ENCODE assay signal across 15 cellular contexts in the genomic region with DNA sequence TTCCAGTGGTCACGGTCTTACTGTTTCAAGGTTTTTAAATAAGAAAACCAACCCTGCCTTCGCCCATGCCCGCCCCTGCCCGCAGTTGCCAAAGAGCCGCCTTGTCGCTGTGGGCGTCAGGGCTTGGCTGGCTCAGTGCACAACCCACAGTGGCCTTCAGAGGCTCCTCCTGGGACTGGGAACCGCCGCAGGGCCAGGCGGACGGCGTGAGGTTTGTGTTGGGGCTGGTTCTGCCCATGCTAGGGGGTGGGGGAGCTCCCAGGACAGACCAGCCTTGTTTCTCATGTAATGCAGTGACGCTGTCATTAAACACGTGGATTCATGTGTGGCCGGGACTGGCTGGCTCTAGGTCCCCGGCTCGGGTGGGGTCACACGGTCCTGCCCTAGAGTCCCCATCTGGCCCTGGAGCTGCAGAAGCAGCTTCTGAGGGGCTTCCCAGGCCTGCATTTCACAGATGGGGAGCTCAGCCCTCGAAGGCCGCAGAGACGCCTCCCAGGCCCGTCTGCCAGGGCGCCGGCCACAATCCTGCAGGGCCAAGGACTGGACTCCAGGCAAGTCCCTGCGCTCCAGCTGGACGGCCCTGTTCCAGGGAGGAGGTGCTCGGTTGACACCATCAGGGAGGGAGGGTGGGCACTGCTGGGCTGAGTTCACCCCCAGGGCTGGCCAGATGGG. TPM values are rescaled to one million over a fixed set of nuclear protein-coding genes. Genes with fewer than 3 reads are reported as not detected.
A peak's percentile ranks its signal among the peaks of the same experiment; 100 is the strongest.
DNase-seq lines count a peak whose midpoint lies in the region; ATAC-seq, FAIRE-seq and TF ChIP-seq lines count a peak whose summit lies in the region.
"Had no signal": no experiment of that assay in that cellular context is flagged by ENCODE, and none has a peak within 500 bp of the region (broad histone marks: within the 10 kb centered on the region; RNA-seq: fewer than 3 reads in every experiment).

No MANE protein-coding gene starts in this region.

- POLR2A ChIA-PET in GM12878 (lab: Charles Lee) = interaction anchor here (0.6 kb wide), 1 partner anchor 16 kb away, joined by 5 read pairs; no protein-coding TSS in a partner anchor
- POLR2A ChIA-PET in WTC11 (lab: Charles Lee) = no interaction called here

- H3K4me1 ChIP-seq in GM12878 (ENCODE audit: control insufficient read depth, insufficient read depth, low read length) (no peaks in the 10 kb centered on the region), left ventricle myocardium inferior (peaks cover 8% of the 10 kb centered on the region)
- H3K4me1 ChIP-seq: ascending aorta had no signal

- no peaks in the 10 kb centered on the region for H3K27me3 ChIP-seq in GM12878 (replicated peaks in 1 of 2; ENCODE audit: control insufficient read depth in 2 of 2, insufficient read depth in 2 of 2, low read length in 1 of 2)
- H3K27me3 ChIP-seq in left ventricle myocardium inferior (ENCODE audit: low read depth) = no peaks in the 10 kb centered on the region
- H3K27me3 ChIP-seq: ascending aorta had no signal

- H3K4me3 Mint-ChIP-seq in WTC11 = no peak overlapping the region
- H3K4me3 Mint-ChIP-seq in stimulated activated naive CD8-positive, alpha-beta T cell treated with anti-CD3 and anti-CD28 coated beads, Interleukin-15, amount 100 ng/mL, for 72 hours = no peak overlapping the region
- H3K4me3 Mint-ChIP-seq: CD14-positive monocyte; naive thymus-derived CD8-positive, alpha-beta T cell had no signal

- H3K27me3 Mint-ChIP-seq in WTC11 (ENCODE audit: low read depth) = no peaks in the 10 kb centered on the region
- H3K27me3 Mint-ChIP-seq in stimulated activated naive CD8-positive, alpha-beta T cell treated with anti-CD3 and anti-CD28 coated beads, Interleukin-15, amount 100 ng/mL, for 72 hours = no peaks in the 10 kb centered on the region
- H3K27me3 Mint-ChIP-seq: naive thymus-derived CD8-positive, alpha-beta T cell had no signal

- 70% methylated on average over 27 of the region's 27 CpGs for WGBS in GM12878 (ENCODE audit: insufficient coverage, insufficient replicate concordance, low lambda C conversion rate, missing lambda C conversion rate)

- TF ChIP-seq CTCF in GM12878 (IDR thresholded peaks at IDR 0.05 in 2 of 3, conservative IDR thresholded peaks at IDR 0.05 in 1 of 3; ENCODE audit: control insufficient read depth in 2 of 3, extremely low read depth in 1 of 3, insufficient read depth in 1 of 3, low read depth in 3 of 3, low read length in 3 of 3) (no peak), left ventricle myocardium inferior (IDR thresholded peaks at IDR 0.05; ENCODE audit: borderline replicate concordance) (no peak), GM13977 (IDR thresholded peaks at IDR 0.05; ENCODE audit: extremely low read depth, insufficient read depth, missing control alignments) (no peak), WTC11 (IDR thresholded peaks at IDR 0.05) (no peak)

- H3K4me1 Mint-ChIP-seq in WTC11 = peaks cover 9% of the 10 kb centered on the region
- H3K4me1 Mint-ChIP-seq in stimulated activated naive CD8-positive, alpha-beta T cell treated with anti-CD3 and anti-CD28 coated beads, Interleukin-15, amount 100 ng/mL, for 72 hours = peaks cover 7% of the 10 kb centered on the region

- SMC1A ChIA-PET in GM12878 (lab: Charles Lee; ENCODE audit: uncharacterized antibody, unreplicated experiment) = no interaction called here

- DNase-seq in CD1c-positive myeloid dendritic cell (ENCODE audit: extremely low spot score) (peak; percentile 65), GM12878 (ENCODE audit: low read depth, low spot score) (no peak), left ventricle myocardium inferior (peak; percentile 45), putamen (ENCODE audit: low spot score) (peak; percentile 84), COLO668 (lab: John Stamatoyannopoulos, UW; ENCODE audit: unreplicated experiment) (no peak), GM13977 (ENCODE audit: low spot score) (no peak), WTC11 (ENCODE audit: low spot score) (no peak)
- no peak for DNase-seq in stimulated activated naive CD8-positive, alpha-beta T cell treated with anti-CD3 and anti-CD28 coated beads, Interleukin-15, amount 100 ng/mL, for 72 hours
- DNase-seq: naive thymus-derived CD8-positive, alpha-beta T cell; NCI-H345; stimulated activated CD4-positive, alpha-beta T cell treated with anti-CD3 and anti-CD28 coated beads, Interleukin-12 subunit alpha, Interleukin-12 subunit beta, amount 100 ng/mL, for 4 hours had no signal

- ATAC-seq in GM12878 (no peak), WTC11 (no peak)
- ATAC-seq in stimulated activated naive CD8-positive, alpha-beta T cell treated with anti-CD3 and anti-CD28 coated beads, Interleukin-15, amount 100 ng/mL, for 72 hours = no peak
- ATAC-seq: naive thymus-derived CD8-positive, alpha-beta T cell had no signal

- TF ChIP-seq POLR2A in GM12878 (IDR thresholded peaks at IDR 0.05; ENCODE audit: low read depth, low read length) = peak; percentile 64; the same call in 1 of the 2 replicates

- intact Hi-C loops in GM12878 (cut with micrococcal nuclease; ENCODE audit: unreplicated experiment) (no loop called here), left ventricle myocardium inferior (cut with micrococcal nuclease) (no loop called here)

- RAD21 ChIA-PET in GM12878 (lab: Charles Lee; ENCODE audit: unreplicated experiment) = no interaction called here

- no peak overlapping the region for H2AFZ ChIP-seq in GM12878 (ENCODE audit: control insufficient read depth, low read depth, low read length)

- H3K79me2 ChIP-seq in GM12878 (ENCODE audit: control insufficient read depth, insufficient read depth, low read length) = no peaks in the 10 kb centered on the region

- H3K36me3 Mint-ChIP-seq in WTC11 = peaks cover 29% of the 10 kb centered on the region

- CTCF ChIA-PET in GM12878 (lab: Yijun Ruan, JAX) (interaction anchor here (0.7 kb wide), 1 partner anchor 8 kb away, joined by 4 read pairs; no protein-coding TSS in a partner anchor), WTC11 (lab: Charles Lee) (interaction anchor here (0.6 to 3.9 kb wide), 4 partner anchors 9 to 731 kb away, joined by 3 to 12 read pairs (median 4); no protein-coding TSS in a partner anchor)

- no peak overlapping the region for H3K27ac ChIP-seq in GM12878 (ENCODE audit: control insufficient read depth, insufficient read depth)
- peak overlapping the region; percentile 46 for H3K27ac ChIP-seq in left ventricle myocardium inferior (replicated peaks)
- H3K27ac ChIP-seq: ascending aorta had no signal

- no peak for FAIRE-seq in GM12878 (lab: Jason Lieb, UNC)
- FAIRE-seq: endothelial cell of umbilical vein, TTC549 had no signal

- no peak overlapping the region for H3K4me2 ChIP-seq in GM12878 (ENCODE audit: control insufficient read depth, insufficient read depth)

- H3K36me3 ChIP-seq in GM12878 (ENCODE audit: control insufficient read depth in 2 of 2, insufficient read depth in 2 of 2, low read length in 1 of 2) = peaks cover 9 to 21% of the 10 kb centered on the region in 2 experiments
- peaks cover 54% of the 10 kb centered on the region for H3K36me3 ChIP-seq in left ventricle myocardium inferior

- TF ChIP-seq EP300 in GM12878 (IDR thresholded peaks at IDR 0.05; ENCODE audit: borderline replicate concordance in 1 of 2, control insufficient read depth in 1 of 2, low read depth in 2 of 2, low read length in 2 of 2) = no peak

- H3K27ac Mint-ChIP-seq in WTC11 = no peak overlapping the region
- peak overlapping the region in 1 of 2 donors; percentile 48 for H3K27ac Mint-ChIP-seq in stimulated activated naive CD8-positive, alpha-beta T cell treated with anti-CD3 and anti-CD28 coated beads, Interleukin-15, amount 100 ng/mL, for 72 hours

- in situ Hi-C loops in GM12878 (cut with MboI) (no loop called here), GM13977 (cut with MboI; ENCODE audit: low pct_unique_long_range_greater_than_20kb, low sequenced_read_pairs, unreplicated experiment) (no loop called here)

- H3K9me3 ChIP-seq in GM12878 (replicated peaks; ENCODE audit: control insufficient read depth, insufficient read depth, low read length) (no peaks in the 10 kb centered on the region), left ventricle myocardium inferior (replicated peaks) (no peaks in the 10 kb centered on the region)

- no peak overlapping the region for H3K9ac ChIP-seq in GM12878 (ENCODE audit: control insufficient read depth, insufficient read depth, low read length)

- no peaks in the 10 kb centered on the region for H4K20me1 ChIP-seq in GM12878 (ENCODE audit: control insufficient read depth, insufficient read depth)

- H3K9me3 Mint-ChIP-seq in WTC11 = peaks cover 4% of the 10 kb centered on the region
- no peaks in the 10 kb centered on the region for H3K9me3 Mint-ChIP-seq in stimulated activated naive CD8-positive, alpha-beta T cell treated with anti-CD3 and anti-CD28 coated beads, Interleukin-15, amount 100 ng/mL, for 72 hours

- H3K4me3 ChIP-seq in GM12878 (no peak overlapping the region), left ventricle myocardium inferior (no peak overlapping the region)
- H3K4me3 ChIP-seq: ascending aorta had no signal

- BruUV-seq in GM12878 (replicated peaks; lab: Mats Ljungman, UMichigan) = no TSS peak

- TF ChIP-seq RAD21 in GM12878 (IDR thresholded peaks at IDR 0.05; ENCODE audit: insufficient read depth, low read depth, low read length) = no peak

RNA-seq across cellular contexts. Expression of a gene that starts 2.4 kb away (rescaled TPM):
- total RNA-seq in GM12878 (2013; cell fraction: nucleolus; rRNA removed) = not detected in 2 replicates
- total RNA-seq in GM12878 (2014; rRNA removed) = not detected in 2 replicates
- total RNA-seq in GM12878 (2014; rRNA removed; fragmentation: Illumina TruSeq; extraction: Trizol) = not detected in 2 replicates
- total RNA-seq in GM12878 (2021) = 1.7 and 2.6 TPM in 2 replicates
- polyA plus RNA-seq in GM12878 (2011; ENCODE audit: low read depth) = not detected
- 0.18 TPM in 1 of 2 replicates, not detected in the other for polyA plus RNA-seq in GM12878 (2011; rRNA removed)
- polyA plus RNA-seq in GM12878 (2011; cell fraction: cytosol; rRNA removed) = 0.10 and 0.25 TPM in 2 replicates
- 5.2 and 5.7 TPM in 2 replicates for polyA plus RNA-seq in GM12878 (2011; cell fraction: nucleus; rRNA removed)
- 0.62 and 1.1 TPM in 2 replicates for polyA plus RNA-seq in GM12878 (2012)
- not detected in 2 replicates for polyA plus RNA-seq in GM12878 (2014; fragmentation: Illumina TruSeq; extraction: Trizol)
- not detected for polyA plus RNA-seq in GM12878 (2014; fragmentation: Nextera tagmentation; extraction: Ambion mirVana)
- polyA plus RNA-seq in GM12878 (2014; rRNA removed) = 0.69 and 1.1 TPM in 2 replicates
- under 1 TPM; 0.45 to 0.60 TPM for polyA plus RNA-seq in GM12878 (2016; fragmentation: Nextera tagmentation; extraction: Ambion mirVana)
- not detected in 2 replicates for polyA minus RNA-seq in GM12878 (2011; rRNA and poly(A)+ RNA removed)
- polyA minus RNA-seq in GM12878 (2011; cell fraction: cytosol; rRNA and poly(A)+ RNA removed) = not detected in 2 replicates
- polyA minus RNA-seq in GM12878 (2011; cell fraction: nucleus; rRNA and poly(A)+ RNA removed) = 0.77 TPM in 1 of 2 replicates, not detected in the other
- not detected for total RNA-seq in left ventricle myocardium inferior
- total RNA-seq in WTC11 (2021) = 3.3 to 6.3 TPM (median 4.7 TPM) in 3 replicates
- total RNA-seq: ascending aorta had no signal
- polyA plus RNA-seq: CD14-positive monocyte, endothelial cell of umbilical vein had no signal

RNA-seq across cellular contexts. Expression of a gene that starts 20.8 kb away (rescaled TPM):
- 108 and 117 TPM in 2 replicates for total RNA-seq in GM12878 (2013; cell fraction: nucleolus; rRNA removed)
- total RNA-seq in GM12878 (2014; rRNA removed) (49.1 and 50.5 TPM in 2 replicates), GM12878 (2014; rRNA removed; fragmentation: Illumina TruSeq; extraction: Trizol) (14.2 and 15.3 TPM in 2 replicates), GM12878 (2021) (56.3 and 65.9 TPM in 2 replicates), left ventricle myocardium inferior (23.5 TPM), WTC11 (2021) (59.9 to 75.4 TPM (median 71.0 TPM) in 3 replicates)
- 6.7 TPM for polyA plus RNA-seq in GM12878 (2011; ENCODE audit: low read depth)
- polyA plus RNA-seq in GM12878 (2011; rRNA removed) (8.4 and 18.2 TPM in 2 replicates), GM12878 (2014; fragmentation: Illumina TruSeq; extraction: Trizol) (6.6 and 13.8 TPM in 2 replicates), GM12878 (2014; fragmentation: Nextera tagmentation; extraction: Ambion mirVana) (1 to 10 TPM in 1 of 2 experiments, under 1 TPM in 1; 0.58 to 1.9 TPM), GM12878 (2014; rRNA removed) (53.8 and 71.4 TPM in 2 replicates), GM12878 (2016; fragmentation: Nextera tagmentation; extraction: Ambion mirVana) (10 to 100 TPM in 1 of 2 experiments, 1 to 10 TPM in 1; 7.3 to 25.0 TPM)
- 24.8 and 37.2 TPM in 2 replicates for polyA plus RNA-seq in GM12878 (2011; cell fraction: cytosol; rRNA removed)
- 98.5 and 132 TPM in 2 replicates for polyA plus RNA-seq in GM12878 (2011; cell fraction: nucleus; rRNA removed)
- 28.8 and 29.4 TPM in 2 replicates for polyA plus RNA-seq in GM12878 (2012)
- 15.9 and 23.6 TPM in 2 replicates for polyA minus RNA-seq in GM12878 (2011; rRNA and poly(A)+ RNA removed)
- polyA minus RNA-seq in GM12878 (2011; cell fraction: cytosol; rRNA and poly(A)+ RNA removed) = 25.9 and 34.3 TPM in 2 replicates
- 17.0 and 35.6 TPM in 2 replicates for polyA minus RNA-seq in GM12878 (2011; cell fraction: nucleus; rRNA and poly(A)+ RNA removed)

RNA-seq across cellular contexts. Expression of a gene that starts 30.5 kb away (rescaled TPM):
- 36.7 and 46.1 TPM in 2 replicates for total RNA-seq in GM12878 (2013; cell fraction: nucleolus; rRNA removed)
- total RNA-seq in GM12878 (2014; rRNA removed) (30.6 and 35.1 TPM in 2 replicates), GM12878 (2014; rRNA removed; fragmentation: Illumina TruSeq; extraction: Trizol) (9.6 and 12.3 TPM in 2 replicates), GM12878 (2021) (42.8 and 44.2 TPM in 2 replicates), left ventricle myocardium inferior (20.7 TPM), WTC11 (2021) (43.6 to 60.8 TPM (median 44.4 TPM) in 3 replicates)
- polyA plus RNA-seq in GM12878 (2011; ENCODE audit: low read depth) = 8.7 TPM
- polyA plus RNA-seq in GM12878 (2011; rRNA removed) (13.0 and 28.1 TPM in 2 replicates), GM12878 (2014; fragmentation: Illumina TruSeq; extraction: Trizol) (2.2 and 15.4 TPM in 2 replicates), GM12878 (2014; fragmentation: Nextera tagmentation; extraction: Ambion mirVana) (under 1 TPM; 0.11 to 0.55 TPM), GM12878 (2014; rRNA removed) (30.8 and 46.7 TPM in 2 replicates), GM12878 (2016; fragmentation: Nextera tagmentation; extraction: Ambion mirVana) (10 to 100 TPM; 33.5 to 36.2 TPM)
- 28.1 and 37.0 TPM in 2 replicates for polyA plus RNA-seq in GM12878 (2011; cell fraction: cytosol; rRNA removed)
- 131 and 138 TPM in 2 replicates for polyA plus RNA-seq in GM12878 (2011; cell fraction: nucleus; rRNA removed)
- polyA plus RNA-seq in GM12878 (2012) = 25.6 and 34.9 TPM in 2 replicates
- polyA minus RNA-seq in GM12878 (2011; rRNA and poly(A)+ RNA removed) = 17.0 and 37.1 TPM in 2 replicates
- polyA minus RNA-seq in GM12878 (2011; cell fraction: cytosol; rRNA and poly(A)+ RNA removed) = 20.7 and 28.9 TPM in 2 replicates
- 23.3 and 26.6 TPM in 2 replicates for polyA minus RNA-seq in GM12878 (2011; cell fraction: nucleus; rRNA and poly(A)+ RNA removed)

RNA-seq across cellular contexts. Expression of a gene that starts 36.1 kb away (rescaled TPM):
- total RNA-seq in GM12878 (2013; cell fraction: nucleolus; rRNA removed) = 3.1 and 3.9 TPM in 2 replicates
- total RNA-seq in GM12878 (2014; rRNA removed) (20.2 and 25.4 TPM in 2 replicates), GM12878 (2014; rRNA removed; fragmentation: Illumina TruSeq; extraction: Trizol) (2.6 and 3.0 TPM in 2 replicates), GM12878 (2021) (17.7 and 19.3 TPM in 2 replicates), left ventricle myocardium inferior (11.1 TPM), WTC11 (2021) (16.9 to 22.2 TPM (median 18.3 TPM) in 3 replicates)
- 2.6 TPM for polyA plus RNA-seq in GM12878 (2011; ENCODE audit: low read depth)
- polyA plus RNA-seq in GM12878 (2011; rRNA removed) (1.8 and 4.0 TPM in 2 replicates), GM12878 (2014; fragmentation: Illumina TruSeq; extraction: Trizol) (0.22 and 0.48 TPM in 2 replicates), GM12878 (2014; fragmentation: Nextera tagmentation; extraction: Ambion mirVana) (under 1 TPM; 0.11 to 0.38 TPM), GM12878 (2014; rRNA removed) (19.7 and 24.6 TPM in 2 replicates), GM12878 (2016; fragmentation: Nextera tagmentation; extraction: Ambion mirVana) (10 to 100 TPM; 23.5 to 28.6 TPM)
- polyA plus RNA-seq in GM12878 (2011; cell fraction: cytosol; rRNA removed) = 6.4 and 14.7 TPM in 2 replicates
- polyA plus RNA-seq in GM12878 (2011; cell fraction: nucleus; rRNA removed) = 6.1 and 11.3 TPM in 2 replicates
- 10.7 and 13.5 TPM in 2 replicates for polyA plus RNA-seq in GM12878 (2012)
- 1.2 and 4.4 TPM in 2 replicates for polyA minus RNA-seq in GM12878 (2011; rRNA and poly(A)+ RNA removed)
- polyA minus RNA-seq in GM12878 (2011; cell fraction: cytosol; rRNA and poly(A)+ RNA removed) = 4.1 and 5.2 TPM in 2 replicates
- 2.8 and 4.8 TPM in 2 replicates for polyA minus RNA-seq in GM12878 (2011; cell fraction: nucleus; rRNA and poly(A)+ RNA removed)

RNA-seq across cellular contexts. Expression of a gene that starts 36.2 kb away (rescaled TPM):
- 16.4 and 20.5 TPM in 2 replicates for total RNA-seq in GM12878 (2013; cell fraction: nucleolus; rRNA removed)
- total RNA-seq in GM12878 (2014; rRNA removed) = 62.9 and 68.5 TPM in 2 replicates
- total RNA-seq in GM12878 (2014; rRNA removed; fragmentation: Illumina TruSeq; extraction: Trizol) = 21.8 and 22.5 TPM in 2 replicates
- total RNA-seq in GM12878 (2021) = 80.9 and 86.4 TPM in 2 replicates
- 20.6 TPM for polyA plus RNA-seq in GM12878 (2011; ENCODE audit: low read depth)
- polyA plus RNA-seq in GM12878 (2011; rRNA removed) = 22.7 and 30.4 TPM in 2 replicates
- 33.5 and 57.7 TPM in 2 replicates for polyA plus RNA-seq in GM12878 (2011; cell fraction: cytosol; rRNA removed)
- 106 and 137 TPM in 2 replicates for polyA plus RNA-seq in GM12878 (2011; cell fraction: nucleus; rRNA removed)
- 52.1 and 53.5 TPM in 2 replicates for polyA plus RNA-seq in GM12878 (2012)
- 7.8 and 12.9 TPM in 2 replicates for polyA plus RNA-seq in GM12878 (2014; fragmentation: Illumina TruSeq; extraction: Trizol)
- 1 to 10 TPM in 1 of 2 experiments, under 1 TPM in 1; 0.37 to 1.8 TPM for polyA plus RNA-seq in GM12878 (2014; fragmentation: Nextera tagmentation; extraction: Ambion mirVana)
- 92.7 and 104 TPM in 2 replicates for polyA plus RNA-seq in GM12878 (2014; rRNA removed)
- 10 to 100 TPM; 63.6 to 69.1 TPM for polyA plus RNA-seq in GM12878 (2016; fragmentation: Nextera tagmentation; extraction: Ambion mirVana)
- polyA minus RNA-seq in GM12878 (2011; rRNA and poly(A)+ RNA removed) = 4.9 and 10.6 TPM in 2 replicates
- polyA minus RNA-seq in GM12878 (2011; cell fraction: cytosol; rRNA and poly(A)+ RNA removed) = 21.8 and 28.1 TPM in 2 replicates
- polyA minus RNA-seq in GM12878 (2011; cell fraction: nucleus; rRNA and poly(A)+ RNA removed) = 8.1 and 14.1 TPM in 2 replicates
- total RNA-seq in left ventricle myocardium inferior = 34.8 TPM
- total RNA-seq in WTC11 (2021) = 115 to 132 TPM (median 121 TPM) in 3 replicates

Comparison
In these comparisons a context has a peak if more than half of its experiments do, and no peak if none do; other contexts are left out.
1. DNase-seq: peak in CD1c-positive myeloid dendritic cell (single experiment), left ventricle myocardium inferior (single experiment) and putamen (single experiment); none in GM12878 (single experiment), COLO668 (single experiment), GM13977 (single experiment), WTC11 (single experiment) and stimulated activated naive CD8-positive, alpha-beta T cell treated with anti-CD3 and anti-CD28 coated beads, Interleukin-15, amount 100 ng/mL, for 72 hours (0 of 2).